In the genomic region with DNA sequence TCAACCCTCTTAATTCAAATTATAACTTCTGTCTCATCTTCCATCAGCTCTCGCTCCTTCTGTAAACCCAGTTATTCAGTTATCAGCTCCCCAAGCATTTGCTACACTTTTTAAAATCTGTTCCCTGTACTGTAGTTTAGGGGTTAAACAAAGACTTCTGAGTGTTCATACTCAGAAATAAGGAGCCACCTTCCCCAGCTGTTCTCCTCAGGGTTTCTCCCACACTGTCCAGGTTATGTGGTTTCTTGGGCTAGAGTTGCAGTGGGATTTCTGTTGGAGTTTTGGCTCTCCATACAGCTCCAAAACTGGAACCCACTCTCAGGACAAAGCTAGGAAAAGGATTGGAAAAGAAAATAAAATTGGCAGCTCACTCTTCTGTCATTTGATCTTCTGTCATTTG, we compare ENCODE assay signal across 17 cellular contexts. TPM values are rescaled to one million over a fixed set of nuclear protein-coding genes. Genes with fewer than 3 reads are reported as not detected.
DNase-seq lines count a peak whose midpoint lies in the region; ATAC-seq, FAIRE-seq and TF ChIP-seq lines count a peak whose summit lies in the region.
"Had no signal": no experiment of that assay in that cellular context is flagged by ENCODE, and none has a peak within 500 bp of the region (broad histone marks: within the 10 kb centered on the region; RNA-seq: fewer than 3 reads in every experiment).

No MANE protein-coding gene starts in this region.

- no peak overlapping the region for H3K4me3 Mint-ChIP-seq in memory B cell
- H3K4me3 Mint-ChIP-seq: CD14-positive monocyte; CD4-positive, alpha-beta memory T cell had no signal

- H3K9me1 ChIP-seq in K562 (ENCODE audit: control insufficient read depth, insufficient read depth, low read length): no peaks in the 10 kb centered on the region

- no peak overlapping the region for H3K9ac ChIP-seq in K562 (ENCODE audit: insufficient read depth in 1 of 2, low read depth in 2 of 2, low read length in 2 of 2)
- H3K9ac ChIP-seq: BLaER1, GM23248 had no signal

- H3K27ac ChIP-seq in left ventricle myocardium inferior (replicated peaks) (peak overlapping the region; percentile 25), K562 (ENCODE audit: extremely low read depth, low read depth, low read length) (no peak overlapping the region), brain microvascular endothelial cell (no peak overlapping the region)
- H3K27ac ChIP-seq: BLaER1, GM23248, HL-60 had no signal

- H3K4me3 ChIP-seq in left ventricle myocardium inferior: no peak overlapping the region
- H3K4me3 ChIP-seq in K562: no peak overlapping the region
- H3K4me3 ChIP-seq in brain microvascular endothelial cell (ENCODE audit: low read depth, low read length): no peak overlapping the region
- H3K4me3 ChIP-seq: BLaER1, GM23248 had no signal

- H2AFZ ChIP-seq in K562 (ENCODE audit: low read depth, low read length): no peak overlapping the region
- H2AFZ ChIP-seq: GM23248 had no signal

- no peak overlapping the region for H3K4me2 ChIP-seq in K562 (ENCODE audit: insufficient read depth, low read length)
- H3K4me2 ChIP-seq: BLaER1 had no signal

- no peaks in the 10 kb centered on the region for H4K20me1 ChIP-seq in K562 (replicated peaks; ENCODE audit: control insufficient read depth, insufficient read depth, low read length)

- ATAC-seq in Right ventricle myocardium inferior (no peak), K562 (peak; percentile 60; the same call in 2 of the 3 replicates), memory B cell (ENCODE audit: low read depth) (no peak)

- peaks cover 21% of the 10 kb centered on the region for H3K4me1 Mint-ChIP-seq in memory B cell

- POLR2A ChIA-PET in K562 (lab: Yijun Ruan, JAX): interaction anchor here (1.2 kb wide), 1 partner anchor 9 kb away, joined by 3 read pairs; no protein-coding TSS in a partner anchor

- TF ChIP-seq EP300 in K562 (IDR thresholded peaks at IDR 0.05; ENCODE audit: low read length): no peak

- TF ChIP-seq CTCF in left ventricle myocardium inferior (IDR thresholded peaks at IDR 0.05; ENCODE audit: borderline replicate concordance): no peak
- no peak for TF ChIP-seq CTCF in K562 (IDR thresholded peaks at IDR 0.05 in 2 of 3, conservative IDR thresholded peaks at IDR 0.05 in 1 of 3; ENCODE audit: insufficient read depth in 2 of 3, low read depth in 1 of 3, low read length in 3 of 3)
- no peak for TF ChIP-seq CTCF in brain microvascular endothelial cell (IDR thresholded peaks at IDR 0.05; ENCODE audit: low read depth, low read length, missing control alignments)

- H3K4me1 ChIP-seq in left ventricle myocardium inferior: peaks cover 30% of the 10 kb centered on the region
- H3K4me1 ChIP-seq in K562 (replicated peaks in 1 of 2; ENCODE audit: control insufficient read depth in 2 of 2, insufficient read depth in 2 of 2, low read length in 2 of 2): no peaks in the 10 kb centered on the region

- TF ChIP-seq POLR2A in K562 (conservative IDR thresholded peaks at IDR 0.05): no peak
- no peak for TF ChIP-seq POLR2A in erythroblast (IDR thresholded peaks at IDR 0.05; ENCODE audit: low read length)

- FAIRE-seq in K562 (lab: Jason Lieb, UNC): no peak

- CTCF ChIA-PET in K562 (lab: Yijun Ruan, JAX; ENCODE audit: low intra/inter-chr PET ratio): no interaction called here

- in situ Hi-C loops in K562 (cut with MboI): no loop called here
- in situ Hi-C loops in brain microvascular endothelial cell (cut with HindIII; ENCODE audit: low pct_ligation_motif_present, low sequenced_read_pairs): no loop called here

- H3K9me3 ChIP-seq in left ventricle myocardium inferior (replicated peaks): peaks cover 16% of the 10 kb centered on the region
- H3K9me3 ChIP-seq in K562 (replicated peaks; ENCODE audit: control insufficient read depth, insufficient read depth, low read depth, low read length): peaks cover 5% of the 10 kb centered on the region; the same call in 1 of the 2 replicates

- no peak for TF ChIP-seq RAD21 in K562 (CRISPR knock-in tag; conservative IDR thresholded peaks at IDR 0.05 in 1 of 2, IDR thresholded peaks at IDR 0.05 in 1 of 2)

- peaks cover 1% of the 10 kb centered on the region for H3K9me3 Mint-ChIP-seq in memory B cell

- H3K36me3 ChIP-seq in left ventricle myocardium inferior (peaks cover 52% of the 10 kb centered on the region), K562 (ENCODE audit: control insufficient read depth, insufficient read depth, low read length) (peaks cover 34% of the 10 kb centered on the region), brain microvascular endothelial cell (replicated peaks) (no peaks in the 10 kb centered on the region)

- BruUV-seq in K562 (replicated peaks; lab: Mats Ljungman, UMichigan): no TSS peak

- peaks cover 21% of the 10 kb centered on the region for H3K36me3 Mint-ChIP-seq in memory B cell

- peak overlapping the region; percentile 67 for H3K27ac Mint-ChIP-seq in memory B cell

- 100% methylated on average over 1 of the region's 1 CpG for WGBS in K562 (ENCODE audit: insufficient coverage, low coverage, missing lambda C conversion rate)

- intact Hi-C loops in left ventricle myocardium inferior (cut with micrococcal nuclease): no loop called here
- intact Hi-C loops in Right ventricle myocardium inferior (cut with DNase I): no loop called here
- intact Hi-C loops in K562 (cut with micrococcal nuclease): no loop called here

- no peak for DNase-seq in left ventricle myocardium inferior
- DNase-seq in Right ventricle myocardium inferior (ENCODE audit: missing footprints): no peak
- no peak for DNase-seq in K562 (ENCODE audit: extremely low read depth in 1 of 4, low spot score in 3 of 4)
- no peak for DNase-seq in memory B cell (ENCODE audit: low spot score in 2 of 2)
- DNase-seq in NOMO-1 treated with DMSO at 0.1 percent for 48 hours (lab: John Stamatoyannopoulos, UW; ENCODE audit: unreplicated experiment): no peak
- no peak for DNase-seq in brain microvascular endothelial cell
- DNase-seq in erythroblast (lab: John Stamatoyannopoulos, UW): no peak
- DNase-seq: 8988T; CD4-positive, alpha-beta memory T cell; DMS153; DMS79; GDM1; GM23248; HCEC 1CT had no signal

- peaks cover 34% of the 10 kb centered on the region for H3K79me2 ChIP-seq in K562 (ENCODE audit: control insufficient read depth, insufficient read depth, low read length)

- no peaks in the 10 kb centered on the region for H3K27me3 Mint-ChIP-seq in memory B cell
- H3K27me3 Mint-ChIP-seq: CD4-positive, alpha-beta memory T cell had no signal

- no peaks in the 10 kb centered on the region for H3K27me3 ChIP-seq in left ventricle myocardium inferior (ENCODE audit: low read depth)
- no peaks in the 10 kb centered on the region for H3K27me3 ChIP-seq in K562 (ENCODE audit: control insufficient read depth in 2 of 2, insufficient read depth in 2 of 2, low read length in 2 of 2)
- no peaks in the 10 kb centered on the region for H3K27me3 ChIP-seq in brain microvascular endothelial cell (replicated peaks)
- H3K27me3 ChIP-seq: BLaER1 had no signal

TF ChIP-seq in K562, 482 proteins besides CTCF, POLR2A, EP300 and RAD21 (continues in another document):
- no peak for TF ChIP-seq FOXM1 (IDR thresholded peaks at IDR 0.05; ENCODE audit: low read depth)
- no peak for TF ChIP-seq FOXM1 (CRISPR knock-in tag; IDR thresholded peaks at IDR 0.05; ENCODE audit: low read depth)
- no peak for TF ChIP-seq NFYB (IDR thresholded peaks at IDR 0.05; ENCODE audit: extremely low read depth, insufficient read length)
- TF ChIP-seq DPF2 (IDR thresholded peaks at IDR 0.05): no peak

RNA-seq across cellular contexts. Expression of a gene that starts 20.8 kb away (rescaled TPM):
- 50.1 TPM for total RNA-seq in left ventricle myocardium inferior
- total RNA-seq in Right ventricle myocardium inferior: 60.6 TPM
- total RNA-seq in K562 (2011; cell fraction: chromatin; rRNA removed; ENCODE audit: low replicate concordance): 29.9 and 45.9 TPM in 2 replicates
- total RNA-seq in K562 (2011; cell fraction: nucleolus; rRNA removed): 8.7 and 14.3 TPM in 2 replicates
- 16.4 and 24.4 TPM in 2 replicates for total RNA-seq in K562 (2011; cell fraction: nucleoplasm; rRNA removed)
- total RNA-seq in K562 (2014; rRNA removed): 10.3 and 11.2 TPM in 2 replicates
- total RNA-seq in K562 (2014; rRNA removed; fragmentation: Illumina TruSeq; extraction: Trizol): 10.8 and 11.4 TPM in 2 replicates
- total RNA-seq in K562 (2015; rRNA removed; fragmentation: Illumina TruSeq; extraction: Trizol): 9.8 and 10.6 TPM in 2 replicates
- 22.4 and 23.1 TPM in 2 replicates for total RNA-seq in K562 (2021)
- polyA plus RNA-seq in K562 (2011; rRNA removed): 9.7 and 10.3 TPM in 2 replicates
- polyA plus RNA-seq in K562 (2011; cell fraction: cytosol; rRNA removed): 3.1 and 6.0 TPM in 2 replicates
- 9.0 and 9.7 TPM in 2 replicates for polyA plus RNA-seq in K562 (2011; cell fraction: nucleus; rRNA removed)
- polyA plus RNA-seq in K562 (2012): 2.7 and 3.3 TPM in 2 replicates
- 6.0 and 6.4 TPM in 2 replicates for polyA plus RNA-seq in K562 (2014; fragmentation: Illumina TruSeq; extraction: Trizol)
- 1 to 10 TPM; 1.5 to 2.2 TPM for polyA plus RNA-seq in K562 (2014; fragmentation: Nextera tagmentation; extraction: Ambion mirVana)
- 4.9 and 5.3 TPM in 2 replicates for polyA plus RNA-seq in K562 (2014; rRNA removed)
- 30.5 and 42.3 TPM in 2 replicates for polyA minus RNA-seq in K562 (2011; rRNA and poly(A)+ RNA removed)
- polyA minus RNA-seq in K562 (2011; cell fraction: cytosol; rRNA and poly(A)+ RNA removed): 9.0 and 11.2 TPM in 2 replicates
- polyA minus RNA-seq in K562 (2011; cell fraction: nucleus; rRNA and poly(A)+ RNA removed): 21.8 and 37.5 TPM in 2 replicates

RNA-seq across cellular contexts. Expression of a gene that starts 21.3 kb away (rescaled TPM):
- total RNA-seq in left ventricle myocardium inferior: 5.1 TPM
- total RNA-seq in Right ventricle myocardium inferior: 6.8 TPM
- total RNA-seq in K562 (2011; cell fraction: chromatin; rRNA removed; ENCODE audit: low replicate concordance): 6.6 and 26.8 TPM in 2 replicates
- total RNA-seq in K562 (2011; cell fraction: nucleolus; rRNA removed): 4.3 and 5.4 TPM in 2 replicates
- total RNA-seq in K562 (2011; cell fraction: nucleoplasm; rRNA removed): 10.2 and 10.4 TPM in 2 replicates
- 10.9 and 11.9 TPM in 2 replicates for total RNA-seq in K562 (2014; rRNA removed)
- total RNA-seq in K562 (2014; rRNA removed; fragmentation: Illumina TruSeq; extraction: Trizol): 24.1 and 26.7 TPM in 2 replicates
- total RNA-seq in K562 (2015; rRNA removed; fragmentation: Illumina TruSeq; extraction: Trizol): 17.9 and 20.2 TPM in 2 replicates
- total RNA-seq in K562 (2021): 13.0 and 13.8 TPM in 2 replicates
- polyA plus RNA-seq in K562 (2011; rRNA removed): 21.5 and 25.5 TPM in 2 replicates
- polyA plus RNA-seq in K562 (2011; cell fraction: cytosol; rRNA removed): 7.1 and 14.3 TPM in 2 replicates
- polyA plus RNA-seq in K562 (2011; cell fraction: nucleus; rRNA removed): 8.9 and 14.9 TPM in 2 replicates
- 9.8 and 12.4 TPM in 2 replicates for polyA plus RNA-seq in K562 (2012)
- 16.4 and 20.1 TPM in 2 replicates for polyA plus RNA-seq in K562 (2014; fragmentation: Illumina TruSeq; extraction: Trizol)
- polyA plus RNA-seq in K562 (2014; fragmentation: Nextera tagmentation; extraction: Ambion mirVana): 10 to 100 TPM in 1 of 2 experiments, 1 to 10 TPM in 1; 8.5 to 15.5 TPM
- polyA plus RNA-seq in K562 (2014; rRNA removed): 12.7 and 13.3 TPM in 2 replicates
- 33.0 and 37.2 TPM in 2 replicates for polyA minus RNA-seq in K562 (2011; rRNA and poly(A)+ RNA removed)
- 7.6 and 12.2 TPM in 2 replicates for polyA minus RNA-seq in K562 (2011; cell fraction: cytosol; rRNA and poly(A)+ RNA removed)
- 6.7 and 15.4 TPM in 2 replicates for polyA minus RNA-seq in K562 (2011; cell fraction: nucleus; rRNA and poly(A)+ RNA removed)
